In the genomic region with DNA sequence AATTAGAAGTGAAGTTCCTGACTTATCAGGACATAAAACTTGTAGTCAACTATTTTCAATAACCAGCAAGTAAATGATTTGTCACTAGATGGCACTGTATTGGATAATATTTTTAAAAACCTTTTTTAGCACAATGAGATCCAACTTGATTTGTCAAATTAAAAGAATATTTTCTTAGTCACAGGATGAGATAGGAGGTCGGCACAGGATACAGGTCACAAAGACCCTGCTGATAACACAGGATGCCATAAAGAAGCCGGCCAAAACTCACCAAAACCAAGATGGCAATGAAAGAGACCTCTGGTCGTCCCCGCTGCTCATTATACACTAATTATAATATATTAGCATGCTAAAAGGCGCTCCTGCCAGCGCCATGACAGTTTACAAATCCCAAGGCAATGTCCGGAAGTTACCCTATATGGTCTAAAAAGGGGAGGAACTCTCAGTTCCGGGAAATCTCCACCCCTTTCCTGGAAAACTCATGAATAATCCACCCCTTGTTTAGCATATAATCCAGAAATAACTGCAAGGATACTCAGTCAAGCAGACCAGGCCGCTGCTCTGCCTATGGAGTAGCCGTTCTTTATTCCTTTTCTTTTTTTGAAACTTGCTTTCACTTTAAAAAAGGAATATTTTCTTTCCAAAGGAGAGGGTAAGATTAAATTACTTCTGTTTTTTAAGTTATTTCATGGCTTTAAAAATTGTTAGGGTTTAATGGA, we compare ENCODE assay signal across 8 cellular contexts.
DNase-seq lines count a peak whose midpoint lies in the region; ATAC-seq and TF ChIP-seq lines count a peak whose summit lies in the region.

No MANE protein-coding gene starts in this region.

- CTCF ChIA-PET in activated CD4-positive, alpha-beta memory T cell treated with anti-CD3 and anti-CD28 coated beads, Interleukin-2, amount 10 ng/mL, durations not matched to agents 7 days and 5 days (lab: Charles Lee), result interaction anchor here (1.0 to 3.8 kb wide), 7 partner anchors 14 to 351 kb away, joined by 3 to 15 read pairs (median 3); no protein-coding TSS in a partner anchor

- POLR2A ChIA-PET in activated CD4-positive, alpha-beta memory T cell treated with anti-CD3 and anti-CD28 coated beads, Interleukin-2, amount 10 ng/mL, durations not matched to agents 7 days and 5 days (lab: Charles Lee), result interaction anchor here (0.6 to 1.9 kb wide), 3 partner anchors 34 to 38 kb away, joined by 3 to 10 read pairs (median 3); no protein-coding TSS in a partner anchor

- H3K36me3 ChIP-seq in Loucy (ENCODE audit: insufficient read depth, low read length), result no peaks in the 10 kb centered on the region
- peaks cover 0 to 30% (median 7%) of the 10 kb centered on the region in 9 donors for H3K36me3 ChIP-seq in heart left ventricle
- H3K36me3 ChIP-seq in skeletal muscle tissue (ENCODE audit: control insufficient read depth in 3 of 3, insufficient read depth in 3 of 3, low read length in 3 of 3), result peaks cover 0 to 4% (median 2%) of the 10 kb centered on the region in 3 donors

- peak overlapping the region; percentile 27 for H3K27ac Mint-ChIP-seq in activated CD4-positive, alpha-beta memory T cell treated with anti-CD3 and anti-CD28 coated beads, Interleukin-2, amount 10 ng/mL, durations not matched to agents 7 days and 5 days

- no peaks in the 10 kb centered on the region for H3K79me2 ChIP-seq in Loucy (ENCODE audit: insufficient read depth, low read length)

- peak overlapping the region; percentile 34 to 88 (median 62) for H3K27ac ChIP-seq in heart left ventricle
- peak overlapping the region; percentile 72 for H3K27ac ChIP-seq in skeletal muscle tissue (ENCODE audit: low read depth, low read length)

- H3K27me3 ChIP-seq in Loucy (ENCODE audit: insufficient read depth, low read length, poor library complexity, severe bottlenecking) (no peaks in the 10 kb centered on the region), heart left ventricle (no peaks in the 10 kb centered on the region), skeletal muscle tissue (ENCODE audit: control insufficient read depth in 3 of 3, insufficient read depth in 3 of 3, low read length in 3 of 3) (no peaks in the 10 kb centered on the region)

- intact Hi-C loops in heart left ventricle (cut with DNase I), result loop anchor here (2.0 to 10.0 kb wide), 7 partner anchors 35 to 355 kb away; no protein-coding TSS in a partner anchor

- TF ChIP-seq POLR2A in heart left ventricle (IDR thresholded peaks at IDR 0.05), result peak in 1 of 2 donors; percentile 20

- ATAC-seq in heart left ventricle (peak; percentile 39 to 70 (median 62)), HG03196 (IDR thresholded peaks at IDR 0.05; ENCODE audit: unreplicated experiment) (no peak), HG02798 (IDR thresholded peaks at IDR 0.05; ENCODE audit: poor library complexity, unreplicated experiment) (no peak)

- H3K4me2 ChIP-seq in Loucy (ENCODE audit: low read depth, low read length, poor library complexity, severe bottlenecking), result peak overlapping the region; percentile 26

- no peaks in the 10 kb centered on the region for H3K9me3 Mint-ChIP-seq in activated CD4-positive, alpha-beta memory T cell treated with anti-CD3 and anti-CD28 coated beads, Interleukin-2, amount 10 ng/mL, durations not matched to agents 7 days and 5 days

- no peaks in the 10 kb centered on the region for H4K20me1 ChIP-seq in Loucy (ENCODE audit: insufficient read depth, low read length, poor library complexity, severe bottlenecking)

- peak; percentile 63 for TF ChIP-seq CTCF in Loucy (conservative IDR thresholded peaks at IDR 0.05; ENCODE audit: low read length)
- TF ChIP-seq CTCF in heart left ventricle (IDR thresholded peaks at IDR 0.05), result peak; percentile 9 to 65 (median 44)

- no peaks in the 10 kb centered on the region for H3F3A ChIP-seq in Loucy (ENCODE audit: low read depth)

- H3K9me2 ChIP-seq in Loucy (replicated peaks; ENCODE audit: low read depth, low read length), result no peaks in the 10 kb centered on the region

- peaks cover 56% of the 10 kb centered on the region for H3K4me1 Mint-ChIP-seq in activated CD4-positive, alpha-beta memory T cell treated with anti-CD3 and anti-CD28 coated beads, Interleukin-2, amount 10 ng/mL, durations not matched to agents 7 days and 5 days

- 30 to 56% (median 43%) methylated on average over 10 of the region's 10 CpGs for WGBS in heart left ventricle, 4 donors

- H3K4me3 ChIP-seq in Loucy (ENCODE audit: low read length, poor library complexity, severe bottlenecking) (peak overlapping the region; percentile 40), heart left ventricle (peak overlapping the region in 9 of 12 donors; percentile 14 to 39 (median 21)), skeletal muscle tissue (ENCODE audit: low read length in 3 of 3) (peak overlapping the region in 1 of 3 donors; percentile 19)

- H3K9ac ChIP-seq in Loucy (ENCODE audit: low read depth, low read length, poor library complexity, severe bottlenecking) (no peak overlapping the region), skeletal muscle tissue (ENCODE audit: low read depth in 1 of 3, low read length in 3 of 3) (no peak overlapping the region)

- DNase-seq in DMS 273 treated with DMSO at 0.1 percent for 48 hours (lab: John Stamatoyannopoulos, UW) (peak; percentile 71), heart left ventricle (peak in 4 of 5 donors; percentile 43 to 83 (median 63))
- DNase-seq in activated CD4-positive, alpha-beta memory T cell treated with anti-CD3 and anti-CD28 coated beads, Interleukin-2, amount 10 ng/mL, durations not matched to agents 7 days and 5 days, result no peak
- DNase-seq in stimulated activated CD4-positive, alpha-beta T cell treated with anti-CD3 and anti-CD28 coated beads, Interleukin-4, amount 100 ng/mL, for 24 hours, result no peak

- no peak overlapping the region; the same call in 1 of the 2 replicates for H2AFZ ChIP-seq in Loucy (ENCODE audit: low read length)

- H3K4me3 Mint-ChIP-seq in activated CD4-positive, alpha-beta memory T cell treated with anti-CD3 and anti-CD28 coated beads, Interleukin-2, amount 10 ng/mL, durations not matched to agents 7 days and 5 days, result no peak overlapping the region

- no peaks in the 10 kb centered on the region for H3K27me3 Mint-ChIP-seq in activated CD4-positive, alpha-beta memory T cell treated with anti-CD3 and anti-CD28 coated beads, Interleukin-2, amount 10 ng/mL, durations not matched to agents 7 days and 5 days

- peaks cover 43% of the 10 kb centered on the region for H3K36me3 Mint-ChIP-seq in activated CD4-positive, alpha-beta memory T cell treated with anti-CD3 and anti-CD28 coated beads, Interleukin-2, amount 10 ng/mL, durations not matched to agents 7 days and 5 days (ENCODE audit: low read depth)

- H3K4me1 ChIP-seq in Loucy (ENCODE audit: insufficient read depth, low read length, poor library complexity, severe bottlenecking) (peaks cover 2% of the 10 kb centered on the region), heart left ventricle (peaks cover 0 to 87% (median 73%) of the 10 kb centered on the region in 12 donors), skeletal muscle tissue (ENCODE audit: control insufficient read depth in 3 of 3, insufficient read depth in 3 of 3, low read length in 3 of 3) (peaks cover 20 to 52% (median 23%) of the 10 kb centered on the region in 3 donors)

- H3K9me3 ChIP-seq in Loucy (ENCODE audit: insufficient read depth, low read depth, low read length) (no peaks in the 10 kb centered on the region), heart left ventricle (no peaks in the 10 kb centered on the region), skeletal muscle tissue (ENCODE audit: control insufficient read depth in 3 of 3, low read length in 3 of 3) (no peaks in the 10 kb centered on the region)

Comparison
In these comparisons a context has a peak if more than half of its experiments do, and no peak if none do; other contexts are left out.
1. DNase-seq: peak in DMS 273 treated with DMSO at 0.1 percent for 48 hours (single experiment) and heart left ventricle (4 of 5); none in activated CD4-positive, alpha-beta memory T cell treated with anti-CD3 and anti-CD28 coated beads, Interleukin-2, amount 10 ng/mL, durations not matched to agents 7 days and 5 days (single experiment) and stimulated activated CD4-positive, alpha-beta T cell treated with anti-CD3 and anti-CD28 coated beads, Interleukin-4, amount 100 ng/mL, for 24 hours (single experiment).
2. ATAC-seq: peak in heart left ventricle (4 of 4); none in HG03196 (single experiment) and HG02798 (single experiment).